Comparison of ENCODE assay signal across 8 cellular contexts in genomic region chr19:15449620-15450527, GRCh38. TPM values are rescaled to one million over a fixed set of nuclear protein-coding genes. Genes with fewer than 3 reads are reported as not detected.
DNase-seq lines count a peak whose midpoint lies in the region; ATAC-seq and TF ChIP-seq lines count a peak whose summit lies in the region.

Gene WIZ (minus strand): TSS chr19:15449956. CDS start chr19:15448307, 1,649 bp downstream.

- peak; percentile 63 for ATAC-seq in GM19397 (IDR thresholded peaks at IDR 0.05; ENCODE audit: unreplicated experiment)
- ATAC-seq in left lobe of liver = peak; percentile 28
- no peak for ATAC-seq in HG03460 (IDR thresholded peaks at IDR 0.05; ENCODE audit: unreplicated experiment)

- H3K36me3 Mint-ChIP-seq in activated CD4-positive, alpha-beta T cell treated with anti-CD3 and anti-CD28 coated beads, Interleukin-2, amount 10 ng/mL, durations not matched to agents 7 days and 5 days (ENCODE audit: low read depth) = peaks cover 38% of the 10 kb centered on the region

- H3K4me3 ChIP-seq in coronary artery = peak within 1 kb of the TSS; percentile 83

- DNase-seq in C1 segment of cervical spinal cord (lab: John Stamatoyannopoulos, UW) (peak in 13 of 14 donors; percentile 23 to 83 (median 60)), NCI-H146 (lab: John Stamatoyannopoulos, UW) (peak; percentile 77), coronary artery (ENCODE audit: low spot score) (peak; percentile 90), left lobe of liver (ENCODE audit: low spot score) (peak; percentile 82)
- DNase-seq in activated CD4-positive, alpha-beta T cell treated with anti-CD3 and anti-CD28 coated beads, Interleukin-2, amount 10 ng/mL, durations not matched to agents 7 days and 5 days = peak; percentile 78
- peak; percentile 72 to 87 for DNase-seq in stimulated activated CD4-positive, alpha-beta T cell treated with anti-CD3 and anti-CD28 coated beads, Interleukin-1b, Interleukin-23, amount 100 ng/mL, for 4 hours (ENCODE audit: low read depth in 2 of 2)

- H3K27ac ChIP-seq in coronary artery = peak within 1 kb of the TSS; percentile 78 to 93

- POLR2A ChIA-PET in activated CD4-positive, alpha-beta T cell treated with anti-CD3 and anti-CD28 coated beads, Interleukin-2, amount 10 ng/mL, durations not matched to agents 7 days and 5 days (lab: Charles Lee) = interaction anchor here (0.8 kb wide), 1 partner anchor 14 kb away, joined by 3 read pairs; no protein-coding TSS in a partner anchor

- CTCF ChIA-PET in activated CD4-positive, alpha-beta T cell treated with anti-CD3 and anti-CD28 coated beads, Interleukin-2, amount 10 ng/mL, durations not matched to agents 7 days and 5 days (lab: Charles Lee) = interaction anchor here (0.6 to 1.2 kb wide), 4 partner anchors 14 to 101 kb away, joined by 3 to 5 read pairs (median 3); partner anchors contain the start of gene AKAP8L

- H3K27me3 Mint-ChIP-seq in activated CD4-positive, alpha-beta T cell treated with anti-CD3 and anti-CD28 coated beads, Interleukin-2, amount 10 ng/mL, durations not matched to agents 7 days and 5 days = no peaks in the 10 kb centered on the region

- peaks cover 31% of the 10 kb centered on the region for H3K4me1 Mint-ChIP-seq in activated CD4-positive, alpha-beta T cell treated with anti-CD3 and anti-CD28 coated beads, Interleukin-2, amount 10 ng/mL, durations not matched to agents 7 days and 5 days

- H3K4me3 Mint-ChIP-seq in activated CD4-positive, alpha-beta T cell treated with anti-CD3 and anti-CD28 coated beads, Interleukin-2, amount 10 ng/mL, durations not matched to agents 7 days and 5 days = peak within 1 kb of the TSS; percentile 71

- no peaks in the 10 kb centered on the region for H3K9me3 Mint-ChIP-seq in activated CD4-positive, alpha-beta T cell treated with anti-CD3 and anti-CD28 coated beads, Interleukin-2, amount 10 ng/mL, durations not matched to agents 7 days and 5 days

- TF ChIP-seq CTCF in coronary artery (IDR thresholded peaks at IDR 0.05) = no peak

- H3K27ac Mint-ChIP-seq in activated CD4-positive, alpha-beta T cell treated with anti-CD3 and anti-CD28 coated beads, Interleukin-2, amount 10 ng/mL, durations not matched to agents 7 days and 5 days = peak within 1 kb of the TSS; percentile 90

RNA-seq across cellular contexts. Expression of gene WIZ, which starts in this region (rescaled TPM):
- total RNA-seq in activated CD4-positive, alpha-beta T cell treated with anti-CD3 and anti-CD28 coated beads, Interleukin-2, amount 10 ng/mL, durations not matched to agents 7 days and 5 days = 10 to 100 TPM; 28.7 to 31.6 TPM
- total RNA-seq in left lobe of liver = 18.7 TPM
